8 cellular contexts compared by ENCODE assay signal in the genomic region with DNA sequence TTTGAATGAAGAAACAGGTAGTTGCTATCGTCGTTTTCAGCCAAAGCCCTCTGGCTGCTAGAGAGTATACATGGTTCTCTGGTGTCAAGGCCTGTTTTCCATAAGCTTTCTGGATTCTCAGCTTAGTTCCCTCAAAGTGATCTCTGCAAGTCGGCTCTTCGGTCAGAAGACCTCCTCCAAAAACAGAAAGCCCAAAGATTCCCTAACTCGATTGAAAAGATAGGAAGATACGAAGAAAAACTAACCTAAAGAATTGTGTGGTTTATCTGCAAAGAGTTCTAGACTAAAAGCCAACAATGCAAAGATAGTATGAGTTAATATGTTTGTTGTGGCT. TPM values are rescaled to one million over a fixed set of nuclear protein-coding genes. Genes with fewer than 3 reads are reported as not detected.
DNase-seq lines count a peak whose midpoint lies in the region; ATAC-seq lines count a peak whose summit lies in the region.

No MANE protein-coding gene starts in this region.

- peak; percentile 56 for DNase-seq in NCI-H510A treated with DMSO at 0.1 percent for 48 hours (lab: John Stamatoyannopoulos, UW)
- no peak for DNase-seq in NCI-H510A (lab: John Stamatoyannopoulos, UW)
- no peak for DNase-seq in activated naive CD4-positive, alpha-beta T cell treated with anti-CD3 and anti-CD28 coated beads, Interleukin-2, amount 50 U/mL, for 72 hours (ENCODE audit: low spot score in 2 of 2)
- DNase-seq in iPS DF 6.9 (ENCODE audit: low read depth, low spot score): no peak
- peak; percentile 13 for DNase-seq in smooth muscle cell of the brain vasculature (ENCODE audit: low read depth, low spot score)
- DNase-seq in DMS79 treated with DMSO at 0.1 percent for 48 hours (lab: John Stamatoyannopoulos, UW): no peak
- no peak for DNase-seq in activated CD4-positive, CD25-positive, alpha-beta regulatory T cell treated with anti-CD3 and anti-CD28 coated beads, Interleukin-2, amount 50 U/mL, for 72 hours

- no peaks in the 10 kb centered on the region for H3K36me3 ChIP-seq in iPS DF 6.9 (ENCODE audit: control insufficient read depth, insufficient read depth, low read length)

- peaks cover 3% of the 10 kb centered on the region; the same call in 1 of the 2 replicates for H3K4me1 ChIP-seq in iPS DF 6.9 (ENCODE audit: control insufficient read depth, insufficient read depth, low read length)

- peak overlapping the region; percentile 66; the same call in 1 of the 2 replicates for H3K4me3 ChIP-seq in iPS DF 6.9 (ENCODE audit: low read length)

- H3K27ac ChIP-seq in iPS DF 6.9 (ENCODE audit: low read length): no peak overlapping the region

- peak overlapping the region; percentile 92 to 97 for H3K27ac Mint-ChIP-seq in activated naive CD4-positive, alpha-beta T cell treated with anti-CD3 and anti-CD28 coated beads, Interleukin-2, amount 50 U/mL, for 72 hours

- H3K9me3 Mint-ChIP-seq in activated naive CD4-positive, alpha-beta T cell treated with anti-CD3 and anti-CD28 coated beads, Interleukin-2, amount 50 U/mL, for 72 hours: peaks cover 0 to 4% of the 10 kb centered on the region in 2 donors

- H3K27me3 ChIP-seq in iPS DF 6.9 (ENCODE audit: control insufficient read depth, insufficient read depth, low read length): no peaks in the 10 kb centered on the region

- peaks cover 23 to 24% of the 10 kb centered on the region in 2 donors for H3K36me3 Mint-ChIP-seq in activated naive CD4-positive, alpha-beta T cell treated with anti-CD3 and anti-CD28 coated beads, Interleukin-2, amount 50 U/mL, for 72 hours

- H3K9me3 ChIP-seq in iPS DF 6.9 (ENCODE audit: control insufficient read depth, insufficient read depth, low read length): no peaks in the 10 kb centered on the region

- peak; percentile 0 for ATAC-seq in HG03520 (IDR thresholded peaks at IDR 0.05; ENCODE audit: unreplicated experiment)
- no peak for ATAC-seq in activated naive CD4-positive, alpha-beta T cell treated with anti-CD3 and anti-CD28 coated beads, Interleukin-2, amount 50 U/mL, for 72 hours

- no CpG with 5 or more reads among the region's 6 CpGs for WGBS in iPS DF 6.9 (ENCODE audit: insufficient coverage, insufficient read length)

RNA-seq across cellular contexts. Expression of a gene that starts 0.5 kb away (rescaled TPM):
- 10 to 100 TPM; 53.4 to 55.4 TPM for total RNA-seq in activated naive CD4-positive, alpha-beta T cell treated with anti-CD3 and anti-CD28 coated beads, Interleukin-2, amount 50 U/mL, for 72 hours

Comparison
In these comparisons a context has a peak if more than half of its experiments do, and no peak if none do; other contexts are left out.
1. DNase-seq: peak in NCI-H510A treated with DMSO at 0.1 percent for 48 hours (single experiment) and smooth muscle cell of the brain vasculature (single experiment); none in NCI-H510A (single experiment), activated naive CD4-positive, alpha-beta T cell treated with anti-CD3 and anti-CD28 coated beads, Interleukin-2, amount 50 U/mL, for 72 hours (0 of 2), iPS DF 6.9 (single experiment), DMS79 treated with DMSO at 0.1 percent for 48 hours (single experiment) and activated CD4-positive, CD25-positive, alpha-beta regulatory T cell treated with anti-CD3 and anti-CD28 coated beads, Interleukin-2, amount 50 U/mL, for 72 hours (single experiment).